8 cellular contexts compared by ENCODE assay signal in genomic region chr6:168895102-168895812, GRCh38.
DNase-seq lines count a peak whose midpoint lies in the region; ATAC-seq and TF ChIP-seq lines count a peak whose summit lies in the region.

No MANE protein-coding gene starts in this region.

- H3K4me1 ChIP-seq in neuronal stem cell (ENCODE audit: control insufficient read depth in 2 of 2, insufficient read depth in 1 of 2, low read depth in 1 of 2, low read length in 2 of 2) (peaks cover 0 to 3% of the 10 kb centered on the region in 2 donors), stomach (peaks cover 10 to 31% (median 16%) of the 10 kb centered on the region in 4 donors)

- no peak overlapping the region for H2BK120ac ChIP-seq in neuronal stem cell (ENCODE audit: low read depth, low read length)

- intact Hi-C loops in activated T-helper 2 cell treated with anti-CD3 and anti-CD28 coated beads, Interferon-gamma antibody, Interleukin-2, Interleukin-4, amounts not matched to agents 10 μg/mL and 5 μg/mL and 100 μg/mL, durations not matched to agents 14 hours and 24 hours and 36 hours (cut with micrococcal nuclease) = loop anchor here (10.0 kb wide), 1 partner anchor 1640 kb away; no protein-coding TSS in a partner anchor
- intact Hi-C loops in stomach (cut with DNase I; ENCODE audit: low total_unique reads) = no loop called here

- peak overlapping the region in 3 of 4 donors; percentile 41 to 67 (median 51) for H3K4me3 Mint-ChIP-seq in IgD-negative memory B cell
- H3K4me3 Mint-ChIP-seq in activated T-helper 2 cell treated with anti-CD3 and anti-CD28 coated beads, Interferon-gamma antibody, Interleukin-2, Interleukin-4, amounts not matched to agents 10 μg/mL and 5 μg/mL and 100 μg/mL, durations not matched to agents 14 hours and 24 hours and 36 hours (ENCODE audit: low read depth) = no peak overlapping the region

- no peak overlapping the region for H2BK15ac ChIP-seq in neuronal stem cell (ENCODE audit: low read length)

- no peaks in the 10 kb centered on the region for H3K79me1 ChIP-seq in neuronal stem cell (ENCODE audit: low read depth, low read length)

- no peak overlapping the region for H3K4me2 ChIP-seq in neuronal stem cell (ENCODE audit: insufficient read depth, low read length, poor library complexity, severe bottlenecking)

- no peak overlapping the region for H2AK5ac ChIP-seq in neuronal stem cell (ENCODE audit: low read depth, low read length)

- H3K36me3 ChIP-seq in neuronal stem cell (replicated peaks in 1 of 2; ENCODE audit: control insufficient read depth in 2 of 2, insufficient read depth in 2 of 2, low read length in 2 of 2) (peaks cover 0 to 2% of the 10 kb centered on the region in 2 donors), stomach (no peaks in the 10 kb centered on the region)

- H3K27me3 Mint-ChIP-seq in IgD-negative memory B cell = peaks cover 9% of the 10 kb centered on the region
- peaks cover 11% of the 10 kb centered on the region for H3K27me3 Mint-ChIP-seq in activated T-helper 2 cell treated with anti-CD3 and anti-CD28 coated beads, Interferon-gamma antibody, Interleukin-2, Interleukin-4, amounts not matched to agents 10 μg/mL and 5 μg/mL and 100 μg/mL, durations not matched to agents 14 hours and 24 hours and 36 hours (ENCODE audit: low read depth)

- no peak overlapping the region for H3K27ac Mint-ChIP-seq in IgD-negative memory B cell
- no peak overlapping the region for H3K27ac Mint-ChIP-seq in activated T-helper 2 cell treated with anti-CD3 and anti-CD28 coated beads, Interferon-gamma antibody, Interleukin-2, Interleukin-4, amounts not matched to agents 10 μg/mL and 5 μg/mL and 100 μg/mL, durations not matched to agents 14 hours and 24 hours and 36 hours

- H3K23ac ChIP-seq in neuronal stem cell (ENCODE audit: low read depth, low read length, poor library complexity) = no peak overlapping the region

- H3K18ac ChIP-seq in neuronal stem cell (ENCODE audit: low read length) = peak overlapping the region; percentile 24

- peak overlapping the region; percentile 77 for H2AFZ ChIP-seq in neuronal stem cell (ENCODE audit: low read length)

- no peak for TF ChIP-seq EP300 in stomach (IDR thresholded peaks at IDR 0.05)

- H3K9me3 ChIP-seq in neuronal stem cell (replicated peaks in 1 of 2; ENCODE audit: control insufficient read depth in 2 of 2, insufficient read depth in 1 of 2, low read depth in 1 of 2, low read length in 2 of 2) = peaks cover 0 to 2% of the 10 kb centered on the region in 2 donors
- H3K9me3 ChIP-seq in stomach = no peaks in the 10 kb centered on the region

- no CpG with 5 or more reads among the region's 17 CpGs for WGBS in neuronal stem cell (ENCODE audit: extremely low coverage in 2 of 2, insufficient read length in 2 of 2, insufficient replicate concordance in 1 of 2), 2 donors
- 14 to 22% (median 17%) methylated on average over 17 of the region's 17 CpGs for WGBS in stomach, 5 donors

- H4K91ac ChIP-seq in neuronal stem cell (ENCODE audit: low read depth, low read length, poor library complexity) = peak overlapping the region; percentile 98

- no peak overlapping the region for H3K27ac ChIP-seq in neuronal stem cell (replicated peaks; ENCODE audit: low read length)
- H3K27ac ChIP-seq in stomach = peak overlapping the region; percentile 64 to 80 (median 71)

- peak; percentile 78 for DNase-seq in DMS53 treated with DMSO at 0.1 percent for 48 hours (lab: John Stamatoyannopoulos, UW; ENCODE audit: unreplicated experiment)
- peak; percentile 83 for DNase-seq in RPMI8226
- peak; percentile 70 for DNase-seq in activated T-helper 2 cell treated with anti-CD3 and anti-CD28 coated beads, Interferon-gamma antibody, Interleukin-2, Interleukin-4, amounts not matched to agents 10 μg/mL and 5 μg/mL and 100 μg/mL, durations not matched to agents 14 hours and 24 hours and 36 hours (ENCODE audit: low spot score)
- peak; percentile 67 for DNase-seq in fibroblast of villous mesenchyme (ENCODE audit: low read depth)
- peak; percentile 44 for DNase-seq in neuronal stem cell (ENCODE audit: low spot score)
- DNase-seq in stomach = peak; percentile 90

- H3K9me3 Mint-ChIP-seq in IgD-negative memory B cell = peaks cover 0 to 5% (median 0%) of the 10 kb centered on the region in 3 donors
- no peaks in the 10 kb centered on the region for H3K9me3 Mint-ChIP-seq in activated T-helper 2 cell treated with anti-CD3 and anti-CD28 coated beads, Interferon-gamma antibody, Interleukin-2, Interleukin-4, amounts not matched to agents 10 μg/mL and 5 μg/mL and 100 μg/mL, durations not matched to agents 14 hours and 24 hours and 36 hours

- no peak overlapping the region for H3K9ac ChIP-seq in neuronal stem cell (ENCODE audit: low read depth, low read length, poor library complexity)

- H3K14ac ChIP-seq in neuronal stem cell (ENCODE audit: low read length) = no peak overlapping the region

- H2BK12ac ChIP-seq in neuronal stem cell (ENCODE audit: low read length) = no peak overlapping the region

- no peaks in the 10 kb centered on the region for H3K36me3 Mint-ChIP-seq in IgD-negative memory B cell
- no peaks in the 10 kb centered on the region for H3K36me3 Mint-ChIP-seq in activated T-helper 2 cell treated with anti-CD3 and anti-CD28 coated beads, Interferon-gamma antibody, Interleukin-2, Interleukin-4, amounts not matched to agents 10 μg/mL and 5 μg/mL and 100 μg/mL, durations not matched to agents 14 hours and 24 hours and 36 hours (ENCODE audit: low read depth)

- H3K27me3 ChIP-seq in neuronal stem cell (ENCODE audit: control insufficient read depth in 3 of 3, insufficient read depth in 3 of 3, low read depth in 1 of 3, low read length in 3 of 3) (no peaks in the 10 kb centered on the region), stomach (no peaks in the 10 kb centered on the region)

- H2BK5ac ChIP-seq in neuronal stem cell (ENCODE audit: low read length) = no peak overlapping the region

- TF ChIP-seq CTCF in fibroblast of villous mesenchyme (IDR thresholded peaks at IDR 0.05; ENCODE audit: insufficient read depth, low read depth, low read length) = peak; percentile 93
- TF ChIP-seq CTCF in stomach (IDR thresholded peaks at IDR 0.05) = peak in 6 of 7 experiments; percentile 79 to 94 (median 92)

- peak overlapping the region; percentile 0 for H3K4ac ChIP-seq in neuronal stem cell (ENCODE audit: low read length)

- H4K8ac ChIP-seq in neuronal stem cell (ENCODE audit: low read depth, low read length) = peak overlapping the region; percentile 52

- peak; percentile 99 for ATAC-seq in GM21619 (IDR thresholded peaks at IDR 0.05; ENCODE audit: unreplicated experiment)

- no peak for TF ChIP-seq POLR2A in stomach (IDR thresholded peaks at IDR 0.05)

- H3K4me1 Mint-ChIP-seq in IgD-negative memory B cell = peaks cover 0 to 6% (median 5%) of the 10 kb centered on the region in 3 donors
- peaks cover 16% of the 10 kb centered on the region for H3K4me1 Mint-ChIP-seq in activated T-helper 2 cell treated with anti-CD3 and anti-CD28 coated beads, Interferon-gamma antibody, Interleukin-2, Interleukin-4, amounts not matched to agents 10 μg/mL and 5 μg/mL and 100 μg/mL, durations not matched to agents 14 hours and 24 hours and 36 hours (ENCODE audit: low read depth)

- H3K4me3 ChIP-seq in fibroblast of villous mesenchyme (ENCODE audit: low read depth, low read length) (peak overlapping the region; percentile 25), neuronal stem cell (ENCODE audit: low read length in 2 of 2) (peak overlapping the region in 1 of 2 donors; percentile 31), stomach (peak overlapping the region in 2 of 4 donors; percentile 6 to 17)
